17 cellular contexts compared by ENCODE assay signal in genomic region chr6:155426408-155426945, GRCh38. TPM values are rescaled to one million over a fixed set of nuclear protein-coding genes. Genes with fewer than 3 reads are reported as not detected.
DNase-seq lines count a peak whose midpoint lies in the region; ATAC-seq and TF ChIP-seq lines count a peak whose summit lies in the region.
"Had no signal": no experiment of that assay in that cellular context is flagged by ENCODE, and none has a peak within 500 bp of the region (broad histone marks: within the 10 kb centered on the region; RNA-seq: fewer than 3 reads in every experiment).

No MANE protein-coding gene starts in this region.

- no peak overlapping the region for H3K18ac ChIP-seq in H9 (ENCODE audit: insufficient read length, low read depth, low read length)

- no peak overlapping the region for H2BK15ac ChIP-seq in H9 (ENCODE audit: low read depth, low read length)

- H2AFZ ChIP-seq in H9 (ENCODE audit: low read length) = no peak overlapping the region

- no peak overlapping the region for H2AK5ac ChIP-seq in H9 (ENCODE audit: insufficient read length, low read length)

- no peak overlapping the region for H2BK5ac ChIP-seq in H9 (ENCODE audit: insufficient read length, low read length)

- no peak overlapping the region for H3T11ph ChIP-seq in H9 (ENCODE audit: low read length)

- no CpG with 5 or more reads among the region's 3 CpGs for WGBS in H9 (ENCODE audit: extremely low coverage, insufficient read length, low lambda C conversion rate)

- H3K56ac ChIP-seq in H9 (ENCODE audit: insufficient read length, low read depth, low read length) = no peak overlapping the region

- no peak overlapping the region for H3K9ac ChIP-seq in H9 (ENCODE audit: extremely low read depth, insufficient read length, low read length)

- H3K27ac ChIP-seq in H9 (ENCODE audit: insufficient read length, low read depth, low read length) = no peak overlapping the region
- H3K27ac ChIP-seq in CD4-positive, alpha-beta T cell (ENCODE audit: low read depth, low read length) = no peak overlapping the region
- H3K27ac ChIP-seq: A549, C4-2B had no signal

- H3K4me2 ChIP-seq in H9 (ENCODE audit: insufficient read depth, insufficient read length, low read length) = no peak overlapping the region
- H3K4me2 ChIP-seq: A549 had no signal

- H2BK120ac ChIP-seq in H9 (ENCODE audit: low read depth, low read length, poor library complexity, severe bottlenecking) = no peak overlapping the region

- no peak overlapping the region for H4K5ac ChIP-seq in H9 (ENCODE audit: insufficient read length, low read depth, low read length)

- TF ChIP-seq CTCF in H9 (conservative IDR thresholded peaks at IDR 0.05) (no peak), glutamatergic neuron (IDR thresholded peaks at IDR 0.05; ENCODE audit: partially characterized antibody, unreplicated experiment) (no peak)
- no peak for TF ChIP-seq CTCF in CD4-positive, alpha-beta T cell (IDR thresholded peaks at IDR 0.05)

- H3K4me3 Mint-ChIP-seq in H9 (no peak overlapping the region), glutamatergic neuron (ENCODE audit: unreplicated experiment) (no peak overlapping the region)
- no peak overlapping the region for H3K4me3 Mint-ChIP-seq in central memory CD8-positive, alpha-beta T cell
- H3K4me3 Mint-ChIP-seq in CD4-positive, alpha-beta T cell = no peak overlapping the region
- H3K4me3 Mint-ChIP-seq: CD8-positive, alpha-beta T cell; IgD-negative memory B cell had no signal

- H3K4ac ChIP-seq in H9 (ENCODE audit: low read depth, low read length) = no peak overlapping the region

- DNase-seq in H9 = no peak
- peak; percentile 7 for DNase-seq in NCI-H2171 (lab: John Stamatoyannopoulos, UW)
- DNase-seq in central memory CD8-positive, alpha-beta T cell (ENCODE audit: low spot score in 2 of 2) = no peak
- DNase-seq in glutamatergic neuron = peak; percentile 22
- DNase-seq in CD4-positive, alpha-beta T cell = no peak
- no peak for DNase-seq in NCI-H146 (lab: John Stamatoyannopoulos, UW)
- DNase-seq in cerebellar nuclear complex (lab: John Stamatoyannopoulos, UW) = no peak
- DNase-seq: BE2C; CD8-positive, alpha-beta T cell; COR-L47; DMS53; GF-D8 had no signal

- H3K27ac Mint-ChIP-seq in H9 (peak overlapping the region in 2 of 3 experiments; percentile 12 to 43; a peak in 2 of 7 replicates), glutamatergic neuron (ENCODE audit: unreplicated experiment) (no peak overlapping the region)
- peak overlapping the region; percentile 6 for H3K27ac Mint-ChIP-seq in central memory CD8-positive, alpha-beta T cell (ENCODE audit: low read depth)
- no peak overlapping the region for H3K27ac Mint-ChIP-seq in CD4-positive, alpha-beta T cell
- H3K27ac Mint-ChIP-seq: CD8-positive, alpha-beta T cell had no signal

- H3K14ac ChIP-seq in H9 (ENCODE audit: insufficient read depth, low read length) = no peak overlapping the region

- H3K23ac ChIP-seq in H9 (ENCODE audit: insufficient read length, low read depth, low read length) = no peak overlapping the region

- no peak overlapping the region for H4K8ac ChIP-seq in H9 (replicated peaks; ENCODE audit: insufficient read length, low read depth, low read length)

- H3K4me1 ChIP-seq in H9 (ENCODE audit: insufficient read depth, low read length) = no peaks in the 10 kb centered on the region
- H3K4me1 ChIP-seq: A549 had no signal

- no peaks in the 10 kb centered on the region for H3K9me3 Mint-ChIP-seq in H9
- H3K9me3 Mint-ChIP-seq in central memory CD8-positive, alpha-beta T cell = no peaks in the 10 kb centered on the region
- H3K9me3 Mint-ChIP-seq in glutamatergic neuron (ENCODE audit: unreplicated experiment) = no peaks in the 10 kb centered on the region
- H3K9me3 Mint-ChIP-seq in CD4-positive, alpha-beta T cell = no peaks in the 10 kb centered on the region
- H3K9me3 Mint-ChIP-seq: CD8-positive, alpha-beta T cell; IgD-negative memory B cell had no signal

- no peaks in the 10 kb centered on the region for H3K23me2 ChIP-seq in H9 (ENCODE audit: insufficient read length, low read depth, low read length, poor library complexity, severe bottlenecking)

- no peaks in the 10 kb centered on the region for H3K27me3 ChIP-seq in H9 (ENCODE audit: insufficient read depth, low read length)
- no peaks in the 10 kb centered on the region for H3K27me3 ChIP-seq in CD4-positive, alpha-beta T cell (ENCODE audit: control insufficient read depth, insufficient read depth, low read length)
- H3K27me3 ChIP-seq: BE2C had no signal

- no peaks in the 10 kb centered on the region for H3K79me2 ChIP-seq in H9 (ENCODE audit: insufficient read depth, low read length)

- H4K91ac ChIP-seq in H9 (ENCODE audit: insufficient read length, low read depth, low read length) = no peak overlapping the region

- H2BK12ac ChIP-seq in H9 (ENCODE audit: insufficient read length, low read depth, low read length) = no peak overlapping the region

- no peak overlapping the region for H2BK20ac ChIP-seq in H9 (ENCODE audit: low read depth, low read length, poor library complexity, severe bottlenecking)

- H3K9me3 ChIP-seq in H9 (ENCODE audit: control insufficient read depth, low read depth, low read length) = no peaks in the 10 kb centered on the region
- H3K9me3 ChIP-seq in CD4-positive, alpha-beta T cell (ENCODE audit: control insufficient read depth, low read length) = no peaks in the 10 kb centered on the region
- H3K9me3 ChIP-seq: A549, BE2C had no signal

- intact Hi-C loops in CD4-positive, alpha-beta T cell (cut with DNase I, micrococcal nuclease) = no loop called here

- H3K36me3 Mint-ChIP-seq in H9 (ENCODE audit: insufficient read depth in 1 of 3, low read depth in 3 of 3) (no peaks in the 10 kb centered on the region; a peak in 1 of 7 replicates), glutamatergic neuron (ENCODE audit: unreplicated experiment) (no peaks in the 10 kb centered on the region)
- peaks cover 2% of the 10 kb centered on the region for H3K36me3 Mint-ChIP-seq in central memory CD8-positive, alpha-beta T cell (ENCODE audit: insufficient read depth)
- H3K36me3 Mint-ChIP-seq in CD4-positive, alpha-beta T cell (ENCODE audit: low read depth) = no peaks in the 10 kb centered on the region
- H3K36me3 Mint-ChIP-seq: CD8-positive, alpha-beta T cell had no signal

- POLR2A ChIA-PET in CD4-positive, alpha-beta T cell (lab: Charles Lee) = no interaction called here

- peaks cover 7 to 15% of the 10 kb centered on the region in 2 experiments for H3K4me1 Mint-ChIP-seq in H9
- H3K4me1 Mint-ChIP-seq in central memory CD8-positive, alpha-beta T cell = no peaks in the 10 kb centered on the region
- H3K4me1 Mint-ChIP-seq in glutamatergic neuron (ENCODE audit: low read depth, unreplicated experiment) = peaks cover 2% of the 10 kb centered on the region
- no peaks in the 10 kb centered on the region for H3K4me1 Mint-ChIP-seq in CD4-positive, alpha-beta T cell (ENCODE audit: low read depth)

- ATAC-seq in central memory CD8-positive, alpha-beta T cell (replicated peaks; ENCODE audit: extremely low read depth, poor library complexity, severe bottlenecking) = no peak
- ATAC-seq in CD4-positive, alpha-beta T cell (ENCODE audit: poor library complexity) = no peak
- ATAC-seq in GM21423 (IDR thresholded peaks at IDR 0.05; ENCODE audit: unreplicated experiment) = no peak
- ATAC-seq: A549; CD8-positive, alpha-beta T cell had no signal

- H3K27me3 Mint-ChIP-seq in H9 (ENCODE audit: low read depth) = peaks cover 2% of the 10 kb centered on the region; the same call in 1 of the 2 replicates
- H3K27me3 Mint-ChIP-seq in central memory CD8-positive, alpha-beta T cell = no peaks in the 10 kb centered on the region
- H3K27me3 Mint-ChIP-seq in glutamatergic neuron (ENCODE audit: unreplicated experiment) = no peaks in the 10 kb centered on the region
- H3K27me3 Mint-ChIP-seq in CD4-positive, alpha-beta T cell = no peaks in the 10 kb centered on the region
- H3K27me3 Mint-ChIP-seq: IgD-negative memory B cell had no signal

- CTCF ChIA-PET in CD4-positive, alpha-beta T cell (lab: Charles Lee) = interaction anchor here (0.6 kb wide), 1 partner anchor 24 kb away, joined by 3 read pairs; no protein-coding TSS in a partner anchor

- no peaks in the 10 kb centered on the region for H4K20me1 ChIP-seq in H9 (ENCODE audit: control insufficient read depth, insufficient read depth, insufficient read length)

- H3K79me1 ChIP-seq in H9 (ENCODE audit: insufficient read depth, low read depth, low read length, poor library complexity, severe bottlenecking) = no peaks in the 10 kb centered on the region

RNA-seq across cellular contexts. Expression of gene NOX3, which starts 29.2 kb away (rescaled TPM):
- total RNA-seq in H9 (2021) (not detected in 2 replicates), glutamatergic neuron (ENCODE audit: unreplicated experiment) (not detected)
- total RNA-seq in CD4-positive, alpha-beta T cell = not detected
- total RNA-seq: CD8-positive, alpha-beta T cell; HT-29 had no signal

Comparison
In these comparisons a context has a peak if more than half of its experiments do, and no peak if none do; other contexts are left out.
1. DNase-seq: peak in NCI-H2171 (single experiment) and glutamatergic neuron (single experiment); none in H9 (single experiment), central memory CD8-positive, alpha-beta T cell (0 of 2), CD4-positive, alpha-beta T cell (0 of 10), NCI-H146 (single experiment) and cerebellar nuclear complex (0 of 2).
2. H3K27ac Mint-ChIP-seq: peak in H9 (2 of 3) and central memory CD8-positive, alpha-beta T cell (single experiment); none in glutamatergic neuron (single experiment) and CD4-positive, alpha-beta T cell (single experiment).